10 cellular contexts compared by ENCODE assay signal in genomic region chr15:67127334-67127664, GRCh38.
DNase-seq lines count a peak whose midpoint lies in the region; ATAC-seq and TF ChIP-seq lines count a peak whose summit lies in the region.
"Had no signal": no experiment of that assay in that cellular context is flagged by ENCODE, and none has a peak within 500 bp of the region (broad histone marks: within the 10 kb centered on the region; RNA-seq: fewer than 3 reads in every experiment).

No MANE protein-coding gene starts in this region.

- intact Hi-C loops in left ventricle myocardium inferior (cut with micrococcal nuclease), result no loop called here
- intact Hi-C loops in left cardiac atrium (cut with DNase I), result no loop called here
- intact Hi-C loops in ascending aorta (cut with DNase I), result loop anchor here (5.0 kb wide), 1 partner anchor 80 kb away; no protein-coding TSS in a partner anchor
- intact Hi-C loops in uterus (cut with DNase I; ENCODE audit: low total_unique reads), result no loop called here

- H3K27me3 ChIP-seq in left ventricle myocardium inferior (ENCODE audit: low read depth) (no peaks in the 10 kb centered on the region), ascending aorta (no peaks in the 10 kb centered on the region), uterus (no peaks in the 10 kb centered on the region)

- peak overlapping the region; percentile 96 for H3K27ac ChIP-seq in left ventricle myocardium inferior (replicated peaks)
- peak overlapping the region; percentile 86 to 87 for H3K27ac ChIP-seq in ascending aorta
- H3K27ac ChIP-seq in mesodermal cell (ENCODE audit: low read depth, low read length, severe bottlenecking), result peak overlapping the region; percentile 45
- peak overlapping the region; percentile 95 to 97 for H3K27ac ChIP-seq in uterus

- no peak for TF ChIP-seq CTCF in left ventricle myocardium inferior (IDR thresholded peaks at IDR 0.05; ENCODE audit: borderline replicate concordance)
- TF ChIP-seq CTCF in ascending aorta (IDR thresholded peaks at IDR 0.05), result no peak
- TF ChIP-seq CTCF in uterus (IDR thresholded peaks at IDR 0.05), result no peak

- DNase-seq in left ventricle myocardium inferior, result no peak
- DNase-seq in left cardiac atrium, result no peak
- DNase-seq in ascending aorta (ENCODE audit: low spot score in 2 of 2), result no peak
- no peak for DNase-seq in uterus
- no peak for DNase-seq in 8988T
- DNase-seq in activated naive CD4-positive, alpha-beta T cell (lab: John Stamatoyannopoulos, UW), result no peak
- DNase-seq in T-helper 9 cell, result no peak
- DNase-seq: DMS 273 treated with DMSO at 0.1 percent for 48 hours, H9 had no signal

- H3K36me3 ChIP-seq in left ventricle myocardium inferior, result no peaks in the 10 kb centered on the region
- no peaks in the 10 kb centered on the region for H3K36me3 ChIP-seq in ascending aorta
- peaks cover 21% of the 10 kb centered on the region for H3K36me3 ChIP-seq in mesodermal cell (ENCODE audit: control insufficient read depth, insufficient read depth, low read length)
- no peaks in the 10 kb centered on the region for H3K36me3 ChIP-seq in uterus

- ATAC-seq in left cardiac atrium, result no peak

- 83 to 88% methylated on average over 1 to 4 of the region's 5 CpGs for WGBS in mesodermal cell (ENCODE audit: insufficient coverage in 2 of 2), 2 experiments

- no peak for TF ChIP-seq POLR2A in uterus (IDR thresholded peaks at IDR 0.05)

- H3K4me3 ChIP-seq in left ventricle myocardium inferior, result no peak overlapping the region
- H3K4me3 ChIP-seq in ascending aorta, result no peak overlapping the region
- H3K4me3 ChIP-seq in mesodermal cell (ENCODE audit: extremely low read depth, insufficient read depth, low read length, poor library complexity, severe bottlenecking), result no peak overlapping the region
- H3K4me3 ChIP-seq in uterus, result no peak overlapping the region

- H3K9me3 ChIP-seq in left ventricle myocardium inferior (replicated peaks) (no peaks in the 10 kb centered on the region), ascending aorta (no peaks in the 10 kb centered on the region), mesodermal cell (ENCODE audit: control insufficient read depth, low read length) (no peaks in the 10 kb centered on the region), uterus (no peaks in the 10 kb centered on the region)

- H3K4me1 ChIP-seq in left ventricle myocardium inferior (peaks cover 82% of the 10 kb centered on the region), ascending aorta (peaks cover 17 to 48% of the 10 kb centered on the region in 2 donors), mesodermal cell (ENCODE audit: control insufficient read depth, insufficient read depth, low read length, poor library complexity, severe bottlenecking) (peaks cover 55% of the 10 kb centered on the region), uterus (peaks cover 26 to 41% of the 10 kb centered on the region in 2 donors)

Comparison
In these comparisons a context has a peak if more than half of its experiments do, and no peak if none do; other contexts are left out.
1. H3K27ac ChIP-seq: peak in every context shown above with its lines; median percentile 96 in left ventricle myocardium inferior; 96 in uterus; 86 in ascending aorta; 45 in mesodermal cell.